Comparison of ENCODE assay signal across 8 cellular contexts in the genomic region with DNA sequence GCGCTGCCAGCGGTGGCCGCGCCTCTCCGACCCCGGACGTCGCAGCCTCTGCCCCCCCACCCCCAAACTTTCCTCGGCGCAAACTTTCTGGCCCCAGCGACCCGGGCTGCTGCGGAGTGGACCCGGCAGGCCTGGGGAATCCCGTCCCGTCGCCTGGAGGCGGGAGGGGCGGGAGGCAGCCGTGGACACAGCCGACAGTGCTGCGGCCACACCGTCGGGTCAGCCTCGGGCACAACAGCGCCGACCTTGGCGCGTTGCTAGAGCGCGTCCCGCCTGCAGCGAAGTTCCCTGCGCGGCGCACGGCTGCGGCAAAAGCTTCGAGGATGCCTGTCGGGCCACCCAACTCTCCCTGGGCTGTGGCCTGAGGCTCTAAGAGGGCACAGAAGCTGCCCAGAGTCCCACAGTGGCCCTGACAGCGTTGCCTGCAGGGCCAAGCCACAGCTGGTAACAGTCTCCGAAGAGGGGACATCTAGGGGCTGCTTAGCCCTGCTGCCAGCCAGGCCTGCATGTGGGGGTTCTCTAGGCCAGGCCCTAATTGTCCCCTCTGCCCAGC. TPM values are rescaled to one million over a fixed set of nuclear protein-coding genes. Genes with fewer than 3 reads are reported as not detected.
A peak's percentile ranks its signal among the peaks of the same experiment; 100 is the strongest.
DNase-seq lines count a peak whose midpoint lies in the region; ATAC-seq and TF ChIP-seq lines count a peak whose summit lies in the region.

No MANE protein-coding gene starts in this region.

- no peak for DNase-seq in HFF-Myc (ENCODE audit: extremely low read depth, low read depth)
- DNase-seq in ascending aorta (ENCODE audit: low spot score in 2 of 2) = peak in 1 of 2 donors; percentile 70
- DNase-seq in iPS-NIHi11 (ENCODE audit: low spot score) = peak; percentile 69
- no peak for DNase-seq in NCI-H1417 (lab: John Stamatoyannopoulos, UW)
- no peak for DNase-seq in islet precursor cell
- no peak for DNase-seq in activated CD4-positive, CD25-positive, alpha-beta regulatory T cell treated with anti-CD3 and anti-CD28 coated beads, Interleukin-2, amount 50 U/mL, for 72 hours

- peak overlapping the region; percentile 69 to 72 for H3K9ac ChIP-seq in stomach smooth muscle (ENCODE audit: low read length in 2 of 2)

- H3K9me3 ChIP-seq in ascending aorta (no peaks in the 10 kb centered on the region), stomach smooth muscle (ENCODE audit: control insufficient read depth in 2 of 2, low read length in 2 of 2) (no peaks in the 10 kb centered on the region)

- no peak for TF ChIP-seq CTCF in HFF-Myc (IDR thresholded peaks at IDR 0.05; ENCODE audit: low read depth, low read length, missing control alignments)
- peak in 1 of 3 experiments; percentile 16 for TF ChIP-seq CTCF in ascending aorta (IDR thresholded peaks at IDR 0.05)

- H3K4me3 ChIP-seq in HFF-Myc (replicated peaks; ENCODE audit: low read depth, low read length) (peak overlapping the region; percentile 84), ascending aorta (peak overlapping the region; percentile 92 to 97), stomach smooth muscle (ENCODE audit: low read length in 2 of 2) (peak overlapping the region; percentile 87 to 90)

- intact Hi-C loops in ascending aorta (cut with DNase I) = loop anchor here (2.0 to 5.0 kb wide), 2 partner anchors 32 to 96 kb away; no protein-coding TSS in a partner anchor

- H3K4me1 ChIP-seq in ascending aorta (peaks cover 6 to 49% of the 10 kb centered on the region in 2 donors), stomach smooth muscle (ENCODE audit: control insufficient read depth, insufficient read depth, low read length) (peaks cover 56% of the 10 kb centered on the region)

- H3K36me3 ChIP-seq in ascending aorta (peaks cover 0 to 10% of the 10 kb centered on the region in 2 donors), stomach smooth muscle (ENCODE audit: control insufficient read depth in 2 of 2, insufficient read depth in 2 of 2, low read length in 2 of 2) (peaks cover 0 to 10% of the 10 kb centered on the region in 2 donors)

- H3K27me3 ChIP-seq in ascending aorta = no peaks in the 10 kb centered on the region
- H3K27me3 ChIP-seq in stomach smooth muscle (ENCODE audit: control insufficient read depth in 1 of 2, insufficient read depth in 2 of 2, low read length in 2 of 2) = no peaks in the 10 kb centered on the region

- H3K27ac ChIP-seq in ascending aorta (peak overlapping the region; percentile 95 to 98), stomach smooth muscle (ENCODE audit: low read length) (peak overlapping the region; percentile 95)

- ATAC-seq in HG03460 (IDR thresholded peaks at IDR 0.05; ENCODE audit: unreplicated experiment) = no peak

RNA-seq across cellular contexts. Expression of a gene that starts 1.3 kb away (rescaled TPM):
- total RNA-seq in ascending aorta = 76.5 TPM

RNA-seq across cellular contexts. Expression of a gene that starts 27.2 kb away (rescaled TPM):
- total RNA-seq in ascending aorta = not detected

RNA-seq across cellular contexts. Expression of a gene that starts 39.6 kb away (rescaled TPM):
- 42.7 TPM for total RNA-seq in ascending aorta

RNA-seq across cellular contexts. Expression of a gene that starts 51.0 kb away (rescaled TPM):
- 146 TPM for total RNA-seq in ascending aorta

RNA-seq across cellular contexts. Expression of a gene that starts 58.2 kb away (rescaled TPM):
- total RNA-seq in ascending aorta = 297 TPM
